15 cellular contexts compared by ENCODE assay signal in the genomic region with DNA sequence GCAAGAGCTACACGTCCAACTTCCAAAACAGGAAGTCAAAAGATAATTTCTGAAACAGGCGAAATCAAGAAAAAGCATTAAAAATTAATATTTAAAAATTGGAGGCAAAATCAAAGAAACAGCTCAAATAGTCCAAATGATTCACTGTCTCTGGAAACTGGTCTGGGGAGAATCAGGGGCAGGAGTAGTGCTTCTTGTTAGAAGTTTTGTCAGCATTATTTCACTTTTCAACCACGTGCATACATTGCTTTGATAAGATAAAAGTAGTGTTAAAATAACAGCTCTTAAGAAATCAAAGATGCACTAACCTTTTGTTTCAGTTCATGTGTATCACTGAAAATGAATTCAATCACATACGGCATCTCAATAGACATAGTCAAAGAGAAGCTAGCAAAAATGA. TPM values are rescaled to one million over a fixed set of nuclear protein-coding genes. Genes with fewer than 3 reads are reported as not detected.
A peak's percentile ranks its signal among the peaks of the same experiment; 100 is the strongest.
DNase-seq lines count a peak whose midpoint lies in the region; ATAC-seq and TF ChIP-seq lines count a peak whose summit lies in the region.
"Had no signal": no experiment of that assay in that cellular context is flagged by ENCODE, and none has a peak within 500 bp of the region (broad histone marks: within the 10 kb centered on the region; RNA-seq: fewer than 3 reads in every experiment).

No MANE protein-coding gene starts in this region.

- no peak overlapping the region for H2AFZ ChIP-seq in hepatocyte

- peaks cover 14 to 20% (median 16%) of the 10 kb centered on the region in 4 donors for H3K4me1 Mint-ChIP-seq in CD4-positive, alpha-beta memory T cell

- ATAC-seq in GM21619 (IDR thresholded peaks at IDR 0.05; ENCODE audit: unreplicated experiment) (no peak), left ventricle myocardium superior (no peak)
- ATAC-seq: Panc1, Right ventricle myocardium inferior had no signal

- H3K4me3 Mint-ChIP-seq in CD4-positive, alpha-beta memory T cell: no peak overlapping the region

- H3K27ac ChIP-seq in CD4-positive, alpha-beta memory T cell (ENCODE audit: low read depth, low read length): no peak overlapping the region
- peak overlapping the region; percentile 54 for H3K27ac ChIP-seq in hepatocyte

- H3K4me3 ChIP-seq in CD4-positive, alpha-beta memory T cell (ENCODE audit: low read length in 2 of 2): no peak overlapping the region
- H3K4me3 ChIP-seq in hepatocyte: no peak overlapping the region

- no peak for DNase-seq in CD4-positive, alpha-beta memory T cell
- DNase-seq in OCI-M1 (lab: John Stamatoyannopoulos, UW) (peak; percentile 17), amniotic epithelial cell (ENCODE audit: low read depth) (peak; percentile 51), hepatocyte (ENCODE audit: low spot score) (no peak), DMS79 treated with DMSO at 0.1 percent for 48 hours (lab: John Stamatoyannopoulos, UW) (no peak), left ventricle myocardium superior (no peak)
- DNase-seq: BE2C; CD8-positive, alpha-beta memory T cell; GF-D8; Karpas-422; NCI-H1105 treated with DMSO at 0.1 percent for 48 hours; NCI-H187 had no signal

- H3K9me3 Mint-ChIP-seq in CD4-positive, alpha-beta memory T cell: no peaks in the 10 kb centered on the region
- H3K9me3 Mint-ChIP-seq: CD8-positive, alpha-beta memory T cell had no signal

- no peaks in the 10 kb centered on the region for H3K9me2 ChIP-seq in hepatocyte (replicated peaks; ENCODE audit: insufficient read depth)

- TF ChIP-seq CTCF in hepatocyte (IDR thresholded peaks at IDR 0.05; ENCODE audit: poor library complexity): no peak

- intact Hi-C loops in CD4-positive, alpha-beta memory T cell (cut with micrococcal nuclease): loop anchor here (10.0 kb wide), 1 partner anchor 184 kb away; no protein-coding TSS in a partner anchor
- intact Hi-C loops in left ventricle myocardium superior (cut with micrococcal nuclease): no loop called here

- no peaks in the 10 kb centered on the region for H4K20me1 ChIP-seq in hepatocyte (ENCODE audit: insufficient read depth, poor library complexity, severe bottlenecking)

- no peak overlapping the region for H3K4me2 ChIP-seq in hepatocyte

- no peaks in the 10 kb centered on the region for H3K9me3 ChIP-seq in CD4-positive, alpha-beta memory T cell (ENCODE audit: control insufficient read depth in 1 of 2, low read length in 2 of 2)
- no peaks in the 10 kb centered on the region for H3K9me3 ChIP-seq in hepatocyte (ENCODE audit: low read depth)
- H3K9me3 ChIP-seq: BE2C had no signal

- H3K4me1 ChIP-seq in CD4-positive, alpha-beta memory T cell (ENCODE audit: insufficient read depth, low read length): peaks cover 9% of the 10 kb centered on the region
- H3K4me1 ChIP-seq in hepatocyte (ENCODE audit: insufficient read depth): no peaks in the 10 kb centered on the region
- H3K4me1 ChIP-seq: BE2C had no signal

- H3K27me3 Mint-ChIP-seq in CD4-positive, alpha-beta memory T cell: no peaks in the 10 kb centered on the region
- H3K27me3 Mint-ChIP-seq: CD8-positive, alpha-beta memory T cell had no signal

- H3K27ac Mint-ChIP-seq in CD4-positive, alpha-beta memory T cell: peak overlapping the region in 4 of 7 donors; percentile 17 to 92 (median 80)

- POLR2A ChIA-PET in CD4-positive, alpha-beta memory T cell (lab: Charles Lee; ENCODE audit: partially characterized antibody): no interaction called here

- peaks cover 58 to 72% of the 10 kb centered on the region in 2 donors for H3K36me3 Mint-ChIP-seq in CD4-positive, alpha-beta memory T cell

- no peaks in the 10 kb centered on the region for H3K27me3 ChIP-seq in CD4-positive, alpha-beta memory T cell (ENCODE audit: insufficient read depth, low read length)
- H3K27me3 ChIP-seq in hepatocyte: no peaks in the 10 kb centered on the region
- H3K27me3 ChIP-seq: BE2C had no signal

- H3K36me3 ChIP-seq in CD4-positive, alpha-beta memory T cell (ENCODE audit: insufficient read depth, low read length): peaks cover 36% of the 10 kb centered on the region
- no peaks in the 10 kb centered on the region for H3K36me3 ChIP-seq in hepatocyte (replicated peaks; ENCODE audit: insufficient read depth, low read depth)

- CTCF ChIA-PET in CD4-positive, alpha-beta memory T cell (lab: Charles Lee; ENCODE audit: partially characterized antibody): no interaction called here

- H3K79me2 ChIP-seq in hepatocyte: no peaks in the 10 kb centered on the region

- WGBS in hepatocyte (ENCODE audit: low lambda C conversion rate, missing lambda C conversion rate): 90% methylated on average over 4 of the region's 4 CpGs

RNA-seq across cellular contexts. Expression of a gene that starts 53.8 kb away (rescaled TPM):
- total RNA-seq in CD4-positive, alpha-beta memory T cell: 10 to 100 TPM; 90.0 to 92.9 TPM
- 10 to 100 TPM; 51.0 to 65.3 TPM for polyA plus RNA-seq in CD4-positive, alpha-beta memory T cell
- total RNA-seq in hepatocyte: 49.5 and 50.7 TPM in 2 replicates
- 19.5 and 21.6 TPM in 2 replicates for polyA plus RNA-seq in hepatocyte
- 25.6 TPM for total RNA-seq in left ventricle myocardium superior

Comparison
In these comparisons a context has a peak if more than half of its experiments do, and no peak if none do; other contexts are left out.
1. DNase-seq: peak in OCI-M1 (single experiment) and amniotic epithelial cell (single experiment); none in CD4-positive, alpha-beta memory T cell (0 of 5), hepatocyte (single experiment), DMS79 treated with DMSO at 0.1 percent for 48 hours (single experiment) and left ventricle myocardium superior (single experiment).